Comparison of ENCODE assay signal across 7 cellular contexts in genomic region chr18:78849046-78849445, GRCh38.
"Had no signal": no experiment of that assay in that cellular context is flagged by ENCODE, and none has a peak within 500 bp of the region (broad histone marks: within the 10 kb centered on the region; RNA-seq: fewer than 3 reads in every experiment).

No MANE protein-coding gene starts in this region.

- H3K4me3 Mint-ChIP-seq: H9 had no signal

- H3K4me1 Mint-ChIP-seq: H9 had no signal

- H3K27ac ChIP-seq: GM23248 had no signal

- ATAC-seq: K562 had no signal

- DNase-seq: GM23248, GOT3, H9, HCEC 1CT, IMR-90, KG1 had no signal

- H3K4me3 ChIP-seq: GM23248, K562 had no signal
